8 cellular contexts compared by ENCODE assay signal in the genomic region with DNA sequence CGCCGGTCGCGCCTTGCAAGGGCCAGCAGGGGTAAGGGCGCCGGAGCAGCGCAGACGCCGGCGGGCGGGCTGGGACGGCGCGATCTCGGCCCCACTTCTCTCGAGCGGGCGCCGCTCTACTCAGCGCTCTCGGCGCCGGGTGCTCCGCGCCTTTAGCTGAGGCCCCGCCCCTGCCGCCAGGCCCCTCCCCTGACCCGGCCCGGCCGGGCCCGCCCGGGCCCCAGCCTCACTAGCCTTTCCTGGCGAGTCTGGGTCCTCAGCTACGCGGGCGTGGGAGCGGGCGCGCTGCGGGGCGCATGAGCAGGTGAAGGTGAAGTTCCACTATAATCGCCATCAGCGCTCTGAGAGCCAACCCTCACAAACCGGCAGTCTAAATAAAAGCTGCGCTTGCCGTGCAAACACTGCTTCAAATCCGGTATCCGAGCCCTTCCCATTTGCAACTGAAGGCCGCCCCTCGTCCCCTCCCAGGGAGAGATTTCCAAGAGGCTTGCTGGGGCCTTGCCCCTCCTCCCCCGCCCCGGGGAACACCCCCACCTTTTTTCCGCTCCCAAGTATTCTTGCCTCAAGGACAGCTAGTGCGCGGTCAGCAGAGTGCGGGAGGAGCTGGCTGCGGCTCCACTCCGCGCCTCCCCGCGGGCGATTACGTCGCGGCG. TPM values are rescaled to one million over a fixed set of nuclear protein-coding genes. Genes with fewer than 3 reads are reported as not detected.
DNase-seq lines count a peak whose midpoint lies in the region; ATAC-seq and TF ChIP-seq lines count a peak whose summit lies in the region.

A gene with protein sequence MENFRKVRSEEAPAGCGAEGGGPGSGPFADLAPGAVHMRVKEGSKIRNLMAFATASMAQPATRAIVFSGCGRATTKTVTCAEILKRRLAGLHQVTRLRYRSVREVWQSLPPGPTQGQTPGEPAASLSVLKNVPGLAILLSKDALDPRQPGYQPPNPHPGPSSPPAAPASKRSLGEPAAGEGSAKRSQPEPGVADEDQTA (minus strand): TSS at position 125 of the 653 bp plus-strand sequence. CDS start 189 bp downstream, outside the sequence.

- peak; percentile 61 to 66 for TF ChIP-seq POLR2A in adrenal gland (IDR thresholded peaks at IDR 0.05)
- peak; percentile 82 for TF ChIP-seq POLR2A in transverse colon (IDR thresholded peaks at IDR 0.05)

- no peak for TF ChIP-seq EP300 in transverse colon (IDR thresholded peaks at IDR 0.05; ENCODE audit: low read depth)

- H3K4me1 ChIP-seq in adrenal gland (replicated peaks in 1 of 2) (peaks cover 18 to 51% of the 10 kb centered on the region in 2 donors), heart right ventricle (peaks cover 0 to 62% (median 33%) of the 10 kb centered on the region in 9 donors), transverse colon (peaks cover 19 to 68% (median 49%) of the 10 kb centered on the region in 4 donors)

- H3K27me3 ChIP-seq in adrenal gland = no peaks in the 10 kb centered on the region
- H3K27me3 ChIP-seq in heart right ventricle = peaks cover 0 to 49% (median 16%) of the 10 kb centered on the region in 7 donors
- peaks cover 24% of the 10 kb centered on the region for H3K27me3 ChIP-seq in transverse colon

- ATAC-seq in GM21447 (IDR thresholded peaks at IDR 0.05; ENCODE audit: unreplicated experiment) = peak; percentile 73
- ATAC-seq in heart right ventricle = peak; percentile 83 to 93 (median 89)

- H3K9me3 ChIP-seq in adrenal gland (replicated peaks in 1 of 3) (no peaks in the 10 kb centered on the region), heart right ventricle (no peaks in the 10 kb centered on the region), transverse colon (no peaks in the 10 kb centered on the region)

- peak within 1 kb of the TSS; percentile 20 to 94 (median 83) for H3K27ac ChIP-seq in adrenal gland
- peak within 1 kb of the TSS; percentile 19 to 87 (median 76) for H3K27ac ChIP-seq in heart right ventricle
- H3K27ac ChIP-seq in transverse colon = peak within 1 kb of the TSS; percentile 86 to 93 (median 90)

- TF ChIP-seq CTCF in adrenal gland (IDR thresholded peaks at IDR 0.05) = peak in 1 of 6 experiments; percentile 0
- no peak for TF ChIP-seq CTCF in heart right ventricle (IDR thresholded peaks at IDR 0.05)
- TF ChIP-seq CTCF in transverse colon (IDR thresholded peaks at IDR 0.05) = no peak

- in situ Hi-C loops in KBM-7 (cut with MboI; ENCODE audit: low pct_unique_long_range_greater_than_20kb, low sequenced_read_pairs) (loop anchor here (25.0 kb wide), 1 partner anchor 319 kb away; no protein-coding TSS in a partner anchor), transverse colon (cut with MboI; ENCODE audit: low pct_ligation_motif_present in 1 of 4, low pct_unique_long_range_greater_than_20kb in 1 of 4, low sequenced_read_pairs in 3 of 4) (loop anchor here in 1 of 4 donors (25.0 kb wide), 1 partner anchor 319 kb away; no protein-coding TSS in a partner anchor)

- 0 to 1% (median 0%) methylated on average over 10 to 66 of the region's 66 CpGs; no CpG with 5 or more reads in 1 of the 4 donors for WGBS in adrenal gland, 4 donors
- 0% methylated on average over 64 to 66 of the region's 66 CpGs for WGBS in heart right ventricle, 2 donors
- WGBS in transverse colon (ENCODE audit: low coverage in 1 of 2), 2 donors = 0% methylated on average over 1 to 62 of the region's 66 CpGs

- intact Hi-C loops in adrenal gland (cut with DNase I) (loop anchor here in 1 of 2 donors (10.0 kb wide), 1 partner anchor 322 kb away; no protein-coding TSS in a partner anchor), heart right ventricle (cut with DNase I) (loop anchor here in 8 of 10 donors (5.0 to 10.0 kb wide), 4 partner anchors 246 to 582 kb away; a partner anchor contains a TSS), transverse colon (cut with DNase I; ENCODE audit: low total_unique reads) (loop anchor here (10.0 kb wide), 1 partner anchor 112 kb away; a partner anchor contains a TSS)

- H3K36me3 ChIP-seq in adrenal gland (replicated peaks in 1 of 2) = no peaks in the 10 kb centered on the region
- H3K36me3 ChIP-seq in heart right ventricle = no peaks in the 10 kb centered on the region
- H3K36me3 ChIP-seq in transverse colon = no peaks in the 10 kb centered on the region

- H3K4me3 ChIP-seq in adrenal gland (peak within 1 kb of the TSS in 3 of 4 donors; percentile 16 to 74 (median 54)), heart right ventricle (peak within 1 kb of the TSS; percentile 23 to 83 (median 60)), transverse colon (peak within 1 kb of the TSS; percentile 48 to 63 (median 57))

- DNase-seq in DMS 273 (lab: John Stamatoyannopoulos, UW; ENCODE audit: unreplicated experiment) = peak; percentile 89
- peak; percentile 89 for DNase-seq in KBM-7
- DNase-seq in SKM-1 treated with dmso at 0.1 percent for 144 hours (lab: John Stamatoyannopoulos, UW; ENCODE audit: unreplicated experiment) = peak; percentile 63
- DNase-seq in adrenal gland = peak; percentile 81 to 89 (median 86)
- peak; percentile 63 to 83 for DNase-seq in heart right ventricle
- DNase-seq in pons (ENCODE audit: low spot score) = peak; percentile 72
- peak; percentile 91 for DNase-seq in transverse colon

RNA-seq across cellular contexts. Expression of the gene that starts here (rescaled TPM):
- 10 to 100 TPM; 17.4 to 46.2 (median 26.9) TPM for total RNA-seq in adrenal gland
- polyA plus RNA-seq in adrenal gland = 10 to 100 TPM; 12.1 to 18.4 (median 15.5) TPM
- 1 to 10 TPM in 7 of 10 donors, under 1 TPM in 3; 0.83 to 3.0 (median 1.3) TPM for total RNA-seq in heart right ventricle
- polyA plus RNA-seq in heart right ventricle = 1 to 10 TPM; 1.8 to 4.6 TPM
- total RNA-seq in transverse colon = 10 to 100 TPM; 10.1 to 28.4 (median 16.5) TPM

Comparison
In these comparisons a context has a peak if more than half of its experiments do, and no peak if none do; other contexts are left out.
1. Peak in every context shown above with its lines: DNase-seq, ATAC-seq, H3K4me3 ChIP-seq and H3K27ac ChIP-seq.